31 cellular contexts compared by ENCODE assay signal in the genomic region with DNA sequence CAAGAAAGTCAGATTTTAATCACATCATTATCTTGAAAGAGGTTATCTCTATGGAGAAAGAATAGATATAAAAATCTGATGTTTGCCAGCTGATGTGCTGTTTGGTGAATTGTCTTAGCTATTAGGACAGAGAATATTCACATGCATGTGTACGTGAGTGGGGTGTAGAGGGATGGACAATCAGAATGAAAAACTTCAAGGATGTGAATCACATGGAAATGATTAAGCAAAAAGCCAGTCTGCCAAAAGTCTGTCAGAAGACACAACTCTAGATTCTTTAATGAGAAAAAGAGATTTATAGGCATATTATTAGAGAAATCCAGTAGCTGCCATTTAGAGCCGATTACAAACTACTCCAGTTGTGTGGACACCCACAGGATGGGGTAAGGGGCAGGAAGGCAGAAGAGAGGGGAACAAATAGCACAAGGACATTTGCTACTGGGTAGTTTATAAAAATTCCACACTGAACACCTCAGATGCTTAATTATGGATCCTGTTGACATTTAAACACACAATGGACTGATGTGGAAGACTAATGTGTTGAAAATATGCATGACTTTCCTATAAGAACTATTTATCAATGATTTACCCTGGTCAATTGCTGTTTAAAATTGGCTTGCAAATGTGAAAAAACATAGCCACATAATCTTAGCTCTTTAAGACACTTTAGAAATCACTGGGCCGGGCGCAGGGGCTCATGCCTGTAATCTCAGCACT.
A peak's percentile ranks its signal among the peaks of the same experiment; 100 is the strongest.
DNase-seq lines count a peak whose midpoint lies in the region; ATAC-seq, FAIRE-seq and TF ChIP-seq lines count a peak whose summit lies in the region.
"Had no signal": no experiment of that assay in that cellular context is flagged by ENCODE, and none has a peak within 500 bp of the region (broad histone marks: within the 10 kb centered on the region; RNA-seq: fewer than 3 reads in every experiment).

No MANE protein-coding gene starts in this region.

- H3K36me3 ChIP-seq in SK-N-SH (replicated peaks in 1 of 2; ENCODE audit: control insufficient read depth in 1 of 2, insufficient read depth in 2 of 2, low read length in 1 of 2), result no peaks in the 10 kb centered on the region
- no peaks in the 10 kb centered on the region for H3K36me3 ChIP-seq in body of pancreas (replicated peaks in 1 of 2; ENCODE audit: insufficient read depth in 1 of 2, low read depth in 2 of 2)
- H3K36me3 ChIP-seq: BLaER1 treated with 17β-estradiol and CSF1 and Interleukin-3, amounts not matched to agents 10 nM and 100 nM; MG63; spleen; thyroid gland had no signal

- no peak for TF ChIP-seq POLR2A in body of pancreas (IDR thresholded peaks at IDR 0.05)
- TF ChIP-seq POLR2A in GM12891 (IDR thresholded peaks at IDR 0.05; ENCODE audit: low read depth, low read length), result no peak

- H3K4me1 Mint-ChIP-seq in WTC11, result 0 out of 2 replicates have a peak, but pooled peaks cover 4% of the 10 kb centered on the region
- H3K4me1 Mint-ChIP-seq: memory B cell, naive B cell had no signal

- ATAC-seq in SK-N-SH treated with all-trans-retinoic acid at 6 μM for 48 hours (no peak), body of pancreas (peak; percentile 48), WTC11 (no peak), left ventricle myocardium superior (no peak)
- ATAC-seq: activated CD8-positive, alpha-beta T cell treated with anti-CD3 and anti-CD28 coated beads, Interleukin-2, amount 10 ng/mL, durations not matched to agents 7 days and 5 days; stimulated activated naive CD8-positive, alpha-beta T cell treated with anti-CD3 and anti-CD28 coated beads, Interleukin-15, Interleukin-2, amounts not matched to agents 100 U/mL and 50 U/mL, for 24 hours had no signal

- no peak overlapping the region for H3K4me3 ChIP-seq in SK-N-SH (ENCODE audit: low read depth in 2 of 2, low read length in 1 of 2)
- H3K4me3 ChIP-seq in body of pancreas, result no peak overlapping the region
- H3K4me3 ChIP-seq: BLaER1 treated with 17β-estradiol and CSF1 and Interleukin-3, amounts not matched to agents 10 nM and 100 nM; MG63; spleen; thyroid gland had no signal

- H4K20me1 ChIP-seq in SK-N-SH (ENCODE audit: insufficient read depth), result no peaks in the 10 kb centered on the region
- H4K20me1 ChIP-seq: BLaER1 treated with 17β-estradiol and CSF1 and Interleukin-3, amounts not matched to agents 10 nM and 100 nM had no signal

- peaks cover 12% of the 10 kb centered on the region for H3F3A ChIP-seq in SK-N-SH (replicated peaks; ENCODE audit: insufficient read depth)

- no peaks in the 10 kb centered on the region for H3K27me3 Mint-ChIP-seq in WTC11 (ENCODE audit: low read depth)
- H3K27me3 Mint-ChIP-seq: memory B cell, naive B cell had no signal

- no peaks in the 10 kb centered on the region for H3K79me2 ChIP-seq in SK-N-SH (ENCODE audit: insufficient read depth)

- WGBS in SK-N-SH (ENCODE audit: low lambda C conversion rate), result 21% methylated on average over 4 of the region's 4 CpGs
- 35 to 43% methylated on average over 4 of the region's 4 CpGs for WGBS in body of pancreas, 2 donors

- no peak for TF ChIP-seq RAD21 in SK-N-SH (IDR thresholded peaks at IDR 0.05; ENCODE audit: low read length)

- intact Hi-C loops in body of pancreas (cut with DNase I) (no loop called here), left ventricle myocardium superior (cut with micrococcal nuclease) (no loop called here)

- H3K27ac Mint-ChIP-seq in WTC11, result no peak overlapping the region
- H3K27ac Mint-ChIP-seq: activated CD8-positive, alpha-beta T cell treated with anti-CD3 and anti-CD28 coated beads, Interleukin-2, amount 10 ng/mL, durations not matched to agents 7 days and 5 days; activated T-cell treated with anti-CD3 and anti-CD28 coated beads, Interleukin-2, amount 50 U/mL, for 24 hours; memory B cell; naive B cell had no signal

- H3K9me3 ChIP-seq in SK-N-SH (no peaks in the 10 kb centered on the region), body of pancreas (no peaks in the 10 kb centered on the region)
- H3K9me3 ChIP-seq: MG63, thyroid gland had no signal

- H3K4me2 ChIP-seq in SK-N-SH, result no peak overlapping the region
- H3K4me2 ChIP-seq: BLaER1 treated with 17β-estradiol and CSF1 and Interleukin-3, amounts not matched to agents 10 nM and 100 nM had no signal

- no peak overlapping the region for H3K9ac ChIP-seq in SK-N-SH
- H3K9ac ChIP-seq: BLaER1 treated with 17β-estradiol and CSF1 and Interleukin-3, amounts not matched to agents 10 nM and 100 nM had no signal

- FAIRE-seq in GM12891 (lab: Jason Lieb, UNC), result no peak
- FAIRE-seq: A204.1, D721Med, GM18507 had no signal

- TF ChIP-seq EP300 in SK-N-SH (IDR thresholded peaks at IDR 0.05; ENCODE audit: borderline replicate concordance in 1 of 2, low read depth in 1 of 2, low read length in 1 of 2), result no peak

- H3K9me2 ChIP-seq in SK-N-SH, result no peaks in the 10 kb centered on the region

- POLR2A ChIA-PET in SK-N-SH (lab: Yijun Ruan, JAX) (no interaction called here), WTC11 (lab: Charles Lee) (no interaction called here)

- TF ChIP-seq CTCF in SK-N-SH (IDR thresholded peaks at IDR 0.05) (no peak), body of pancreas (IDR thresholded peaks at IDR 0.05) (no peak), WTC11 (IDR thresholded peaks at IDR 0.05) (no peak)

- H3K27me3 ChIP-seq in SK-N-SH (ENCODE audit: insufficient read depth) (peaks cover 5% of the 10 kb centered on the region; the same call in 1 of the 2 replicates), body of pancreas (no peaks in the 10 kb centered on the region)
- H3K27me3 ChIP-seq: BLaER1 treated with 17β-estradiol and CSF1 and Interleukin-3, amounts not matched to agents 10 nM and 100 nM; spleen; thyroid gland had no signal

- H2AFZ ChIP-seq in SK-N-SH (ENCODE audit: low read depth), result no peak overlapping the region

- CTCF ChIA-PET in SK-N-SH (lab: Yijun Ruan, JAX), result interaction anchor here (1.3 kb wide), 1 partner anchor 109 kb away, joined by 3 read pairs; no protein-coding TSS in a partner anchor
- CTCF ChIA-PET in WTC11 (lab: Charles Lee), result interaction anchor here (1.2 kb wide), 1 partner anchor 111 kb away, joined by 3 read pairs; no protein-coding TSS in a partner anchor

- no peaks in the 10 kb centered on the region for H3K36me3 Mint-ChIP-seq in WTC11

- DNase-seq in SK-N-SH (no peak), body of pancreas (no peak), foreskin melanocyte (peak; percentile 57), WTC11 (ENCODE audit: low spot score) (no peak), GM12891 (ENCODE audit: insufficient read length, low spot score) (no peak), left ventricle myocardium superior (no peak), GOT3 (lab: John Stamatoyannopoulos, UW) (no peak)
- DNase-seq: activated CD4-positive, alpha-beta T cell treated with anti-CD3 and anti-CD28 coated beads for 1 hour; activated CD8-positive, alpha-beta T cell treated with anti-CD3 and anti-CD28 coated beads, Interleukin-2, amount 10 ng/mL, durations not matched to agents 7 days and 5 days; activated naive CD4-positive, alpha-beta T cell treated with Interleukin-2 at 50 U/mL for 16 hours; activated T-cell treated with anti-CD3 and anti-CD28 coated beads, Interleukin-2, amount 50 U/mL, for 24 hours; amygdala; central memory CD4-positive, alpha-beta T cell; dermis blood vessel endothelial cell; H7; naive B cell; NCI-H1417; NCI-H2081 treated with DMSO at 0.1 percent for 48 hours; occipital lobe; retina; spleen; stimulated activated CD4-positive, alpha-beta T cell treated with anti-CD3 and anti-CD28 coated beads, Interleukin-4, amount 100 ng/mL, for 24 hours; stimulated activated naive CD8-positive, alpha-beta T cell treated with anti-CD3 and anti-CD28 coated beads, Interleukin-15, Interleukin-2, amounts not matched to agents 100 U/mL and 50 U/mL, for 24 hours; thyroid gland had no signal

- no peaks in the 10 kb centered on the region for H3K9me3 Mint-ChIP-seq in WTC11

- H3K27ac ChIP-seq in SK-N-SH (ENCODE audit: low read depth in 2 of 2, low read length in 1 of 2) (peak overlapping the region in 1 of 2 experiments; percentile 31; a peak in 1 of 4 replicates), body of pancreas (no peak overlapping the region)
- H3K27ac ChIP-seq: BLaER1 treated with 17β-estradiol and CSF1 and Interleukin-3, amounts not matched to agents 10 nM and 100 nM; spleen; thyroid gland had no signal

- no peak overlapping the region for H3K4me3 Mint-ChIP-seq in WTC11
- H3K4me3 Mint-ChIP-seq: activated CD8-positive, alpha-beta T cell treated with anti-CD3 and anti-CD28 coated beads, Interleukin-2, amount 10 ng/mL, durations not matched to agents 7 days and 5 days; activated T-cell treated with anti-CD3 and anti-CD28 coated beads, Interleukin-2, amount 50 U/mL, for 24 hours; memory B cell; naive B cell had no signal

- H3K4me1 ChIP-seq in SK-N-SH (ENCODE audit: control insufficient read depth in 1 of 2, insufficient read depth in 2 of 2, low read depth in 1 of 2, low read length in 1 of 2), result no peaks in the 10 kb centered on the region
- no peaks in the 10 kb centered on the region for H3K4me1 ChIP-seq in body of pancreas
- H3K4me1 ChIP-seq: BLaER1 treated with 17β-estradiol and CSF1 and Interleukin-3, amounts not matched to agents 10 nM and 100 nM; spleen; thyroid gland had no signal

TF ChIP-seq in SK-N-SH treated with all-trans-retinoic acid at 6 μM for 48 hours, 23 proteins besides CTCF, POLR2A, EP300 and RAD21 (continues in another document):
- TF ChIP-seq ZFP30 (CRISPR knock-in tag; IDR thresholded peaks at IDR 0.05), result no peak
- no peak for TF ChIP-seq TCF4 (CRISPR knock-in tag; IDR thresholded peaks at IDR 0.05; ENCODE audit: borderline replicate concordance)
- no peak for TF ChIP-seq BACH2 (CRISPR knock-in tag; IDR thresholded peaks at IDR 0.05; ENCODE audit: borderline replicate concordance)
- TF ChIP-seq ISL1 (CRISPR knock-in tag; IDR thresholded peaks at IDR 0.05), result no peak

TF ChIP-seq in WTC11, 78 proteins besides CTCF, POLR2A, EP300 and RAD21:
- no peak for TF ChIP-seq SOX15 (CRISPR knock-in tag; IDR thresholded peaks at IDR 0.05)

TF ChIP-seq in GM12891, 5 proteins besides CTCF, POLR2A, EP300 and RAD21:
- TF ChIP-seq POU2F2 (IDR thresholded peaks at IDR 0.05; ENCODE audit: low read depth, low read length) (no peak), POLR2AphosphoS5 (IDR thresholded peaks at IDR 0.05; ENCODE audit: low read depth, low read length) (no peak), TAF1 (IDR thresholded peaks at IDR 0.05; ENCODE audit: low read depth, low read length) (no peak), PAX5 (IDR thresholded peaks at IDR 0.05; ENCODE audit: insufficient read depth, low read length, severe bottlenecking) (no peak), SPI1 (IDR thresholded peaks at IDR 0.05; ENCODE audit: low read depth, low read length) (no peak)
